ENCODE assay signal across 8 cellular contexts in the genomic region with DNA sequence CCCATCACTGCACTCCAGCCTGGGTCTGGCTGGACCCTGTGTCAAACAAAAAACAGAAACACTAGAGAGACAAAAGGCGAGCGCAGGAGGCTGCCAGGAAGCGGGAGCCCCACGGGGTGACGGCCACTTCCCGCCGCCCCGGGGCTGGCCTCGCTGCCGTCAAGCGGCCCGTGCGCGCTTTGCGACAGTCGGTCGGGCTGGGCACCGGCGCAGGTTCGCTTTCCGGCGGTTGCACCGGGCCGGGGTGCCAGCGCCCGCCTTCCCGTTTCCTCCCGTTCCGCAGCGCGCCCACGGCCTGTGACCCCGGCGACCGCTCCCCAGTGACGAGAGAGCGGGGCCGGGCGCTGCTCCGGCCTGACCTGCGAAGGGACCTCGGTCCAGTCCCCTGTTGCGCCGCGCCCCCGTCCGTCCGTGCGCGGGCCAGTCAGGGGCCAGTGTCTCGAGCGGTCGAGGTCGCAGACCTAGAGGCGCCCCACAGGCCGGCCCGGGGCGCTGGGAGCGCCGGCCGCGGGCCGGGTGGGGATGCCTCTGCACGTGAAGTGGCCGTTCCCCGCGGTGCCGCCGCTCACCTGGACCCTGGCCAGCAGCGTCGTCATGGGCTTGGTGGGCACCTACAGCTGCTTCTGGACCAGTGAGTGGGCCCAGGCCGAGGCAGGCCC. TPM values are rescaled to one million over a fixed set of nuclear protein-coding genes. Genes with fewer than 3 reads are reported as not detected.
A peak's percentile ranks its signal among the peaks of the same experiment; 100 is the strongest.
DNase-seq lines count a peak whose midpoint lies in the region; ATAC-seq and TF ChIP-seq lines count a peak whose summit lies in the region.

Gene TAFAZZIN, plus strand, starts transcription at position 218 of the 659 bp plus-strand sequence. Its CDS starts 305 bp downstream, at position 523.

- peaks cover 18% of the 10 kb centered on the region for H3K4me1 Mint-ChIP-seq in activated CD4-positive, alpha-beta memory T cell treated with anti-CD3 and anti-CD28 coated beads, Interleukin-2, amount 10 ng/mL, durations not matched to agents 7 days and 5 days

- H3K27me3 Mint-ChIP-seq in activated CD4-positive, alpha-beta memory T cell treated with anti-CD3 and anti-CD28 coated beads, Interleukin-2, amount 10 ng/mL, durations not matched to agents 7 days and 5 days, result no peaks in the 10 kb centered on the region

- H3K27me3 ChIP-seq in lower lobe of right lung (ENCODE audit: low read depth), result no peaks in the 10 kb centered on the region

- peaks cover 6% of the 10 kb centered on the region for H3K4me1 ChIP-seq in lower lobe of right lung

- intact Hi-C loops in lower lobe of right lung (cut with DNase I), result no loop called here

- peak; percentile 36 for ATAC-seq in HG03045 (IDR thresholded peaks at IDR 0.05; ENCODE audit: unreplicated experiment)
- peak; percentile 85 to 92 for ATAC-seq in lower lobe of right lung

- no peaks in the 10 kb centered on the region for H3K9me3 Mint-ChIP-seq in activated CD4-positive, alpha-beta memory T cell treated with anti-CD3 and anti-CD28 coated beads, Interleukin-2, amount 10 ng/mL, durations not matched to agents 7 days and 5 days

- H3K27ac Mint-ChIP-seq in activated CD4-positive, alpha-beta memory T cell treated with anti-CD3 and anti-CD28 coated beads, Interleukin-2, amount 10 ng/mL, durations not matched to agents 7 days and 5 days, result peak within 1 kb of the TSS; percentile 92

- peak within 1 kb of the TSS; percentile 95 for H3K27ac ChIP-seq in lower lobe of right lung

- no peaks in the 10 kb centered on the region for H3K9me3 ChIP-seq in lower lobe of right lung

- no peak for TF ChIP-seq CTCF in lower lobe of right lung (IDR thresholded peaks at IDR 0.05)

- no peaks in the 10 kb centered on the region for H3K36me3 ChIP-seq in lower lobe of right lung

- peak within 1 kb of the TSS; percentile 75 for H3K4me3 ChIP-seq in lower lobe of right lung

- peak; percentile 71 to 87 (median 71) for DNase-seq in NCI-H1417 (lab: John Stamatoyannopoulos, UW)
- DNase-seq in NCI-H1417 treated with DMSO at 0.1 percent for 48 hours (lab: John Stamatoyannopoulos, UW), result no peak
- peak; percentile 52 for DNase-seq in NCI-H510A (lab: John Stamatoyannopoulos, UW)
- peak; percentile 83 for DNase-seq in activated CD4-positive, alpha-beta memory T cell treated with anti-CD3 and anti-CD28 coated beads, Interleukin-2, amount 10 ng/mL, durations not matched to agents 7 days and 5 days
- DNase-seq in effector CD4-positive, alpha-beta T cell, result peak; percentile 61
- DNase-seq in lower lobe of right lung, result peak; percentile 85
- peak in 2 of 3 experiments; percentile 41 to 54 for DNase-seq in stimulated activated CD4-positive, alpha-beta T cell treated with anti-CD3 and anti-CD28 coated beads, TNF-alpha, amount 100 ng/mL, for 4 hours (ENCODE audit: low read depth in 3 of 3)

- peaks cover 21% of the 10 kb centered on the region for H3K36me3 Mint-ChIP-seq in activated CD4-positive, alpha-beta memory T cell treated with anti-CD3 and anti-CD28 coated beads, Interleukin-2, amount 10 ng/mL, durations not matched to agents 7 days and 5 days (ENCODE audit: low read depth)

- peak within 1 kb of the TSS; percentile 93 for H3K4me3 Mint-ChIP-seq in activated CD4-positive, alpha-beta memory T cell treated with anti-CD3 and anti-CD28 coated beads, Interleukin-2, amount 10 ng/mL, durations not matched to agents 7 days and 5 days

- POLR2A ChIA-PET in activated CD4-positive, alpha-beta memory T cell treated with anti-CD3 and anti-CD28 coated beads, Interleukin-2, amount 10 ng/mL, durations not matched to agents 7 days and 5 days (lab: Charles Lee), result interaction anchor here (0.8 to 4.8 kb wide), 9 partner anchors 12 to 136 kb away, joined by 3 to 103 read pairs (median 5); partner anchors contain the start of genes ATP6AP1, FAM50A, IKBKG and RPL10

- CTCF ChIA-PET in activated CD4-positive, alpha-beta memory T cell treated with anti-CD3 and anti-CD28 coated beads, Interleukin-2, amount 10 ng/mL, durations not matched to agents 7 days and 5 days (lab: Charles Lee), result interaction anchor here (1.0 to 1.6 kb wide), 5 partner anchors 13 to 485 kb away, joined by 3 to 5 read pairs (median 3); partner anchors contain the start of genes ARHGAP4 and RPL10

RNA-seq across cellular contexts. Expression of gene TAFAZZIN, which starts in this region (rescaled TPM):
- 10 to 100 TPM; 93.7 to 93.9 TPM for total RNA-seq in activated CD4-positive, alpha-beta memory T cell treated with anti-CD3 and anti-CD28 coated beads, Interleukin-2, amount 10 ng/mL, durations not matched to agents 7 days and 5 days
- 47.8 TPM for total RNA-seq in lower lobe of right lung
